ENCODE assay signal across 8 cellular contexts in the genomic region with DNA sequence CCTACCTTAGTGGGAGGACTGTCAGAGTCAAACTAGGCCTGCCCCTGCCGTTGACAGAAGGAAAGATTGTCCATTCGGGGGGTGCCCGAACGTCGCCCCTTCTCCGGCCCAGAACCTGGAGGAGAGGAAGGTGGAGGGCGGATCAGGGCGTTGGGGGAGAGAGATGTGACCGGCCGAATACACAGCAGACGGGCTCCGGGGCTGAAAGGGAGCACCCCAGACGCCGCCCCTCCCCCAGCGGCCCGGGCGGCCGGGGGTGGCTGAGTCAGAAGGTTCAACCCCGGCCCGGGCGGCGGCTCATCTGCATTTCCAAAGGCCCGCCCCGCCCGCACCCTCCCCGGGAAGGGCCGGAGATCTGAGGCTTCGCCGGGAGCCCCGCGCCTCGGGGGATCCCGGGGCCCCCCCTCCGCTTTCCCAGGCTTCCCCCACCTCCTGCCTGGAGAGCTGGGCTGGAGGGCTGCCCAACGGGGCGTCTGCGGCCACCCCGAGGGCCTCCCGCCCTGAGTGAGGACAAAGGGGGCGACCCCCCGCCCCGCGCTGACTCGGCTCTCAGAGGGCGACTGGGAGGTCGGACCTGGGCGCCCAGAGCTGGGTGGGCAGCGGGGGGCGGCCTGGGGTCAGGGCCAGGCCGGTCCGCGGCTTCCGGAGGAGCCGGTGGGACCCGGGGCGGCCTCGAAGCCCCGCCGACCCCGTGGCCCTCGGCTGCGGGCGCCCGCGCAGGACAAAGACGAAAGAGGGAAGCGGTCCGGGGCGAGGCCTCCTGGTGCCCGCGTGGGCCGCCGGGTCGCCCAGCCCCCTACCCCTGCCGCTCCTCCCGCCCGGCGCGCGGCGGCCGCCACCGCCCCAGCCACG. TPM values are rescaled to one million over a fixed set of nuclear protein-coding genes. Genes with fewer than 3 reads are reported as not detected.
DNase-seq lines count a peak whose midpoint lies in the region; ATAC-seq and TF ChIP-seq lines count a peak whose summit lies in the region.

No MANE protein-coding gene starts in this region.

- CTCF ChIA-PET in CD4-positive, alpha-beta T cell (lab: Charles Lee): interaction anchor here (0.7 to 14.7 kb wide), 3 partner anchors 9 to 88 kb away, joined by 4 to 746 read pairs (median 6); partner anchors contain the start of genes PSMD9 and SETD1B

- peak; percentile 50 to 86 (median 70) for DNase-seq in CD4-positive, alpha-beta T cell
- peak; percentile 67 for DNase-seq in NCI-H2171 treated with DMSO at 0.1 percent for 48 hours (lab: John Stamatoyannopoulos, UW)
- peak; percentile 68 for DNase-seq in activated CD4-positive, alpha-beta T cell treated with anti-CD3 and anti-CD28 coated beads for 1 hour
- DNase-seq in choroid plexus epithelial cell (ENCODE audit: low read depth): peak; percentile 90
- peak; percentile 71 for DNase-seq in kidney glomerular epithelial cell (lab: John Stamatoyannopoulos, UW)
- peak in 2 of 3 donors; percentile 65 to 78 for DNase-seq in stimulated activated CD4-positive, alpha-beta T cell treated with anti-CD3 and anti-CD28 coated beads, Interleukin-12 subunit alpha, Interleukin-12 subunit beta, amount 100 ng/mL, for 48 hours (ENCODE audit: low read depth in 2 of 3, low spot score in 1 of 3)

- POLR2A ChIA-PET in CD4-positive, alpha-beta T cell (lab: Charles Lee): interaction anchor here (1.1 to 34.6 kb wide), 11 partner anchors 3 to 1547 kb away, joined by 3 to 1869 read pairs (median 28); partner anchors contain the start of genes CAMKK2, CFAP251, KDM2B and ORAI1

- peak overlapping the region; percentile 63 for H3K4me3 ChIP-seq in choroid plexus epithelial cell (ENCODE audit: low read depth, low read length)

- H3K4me1 Mint-ChIP-seq in CD4-positive, alpha-beta T cell (ENCODE audit: low read depth): peaks cover 41% of the 10 kb centered on the region

- H3K27me3 Mint-ChIP-seq in CD4-positive, alpha-beta T cell: no peaks in the 10 kb centered on the region

- TF ChIP-seq CTCF in CD4-positive, alpha-beta T cell (IDR thresholded peaks at IDR 0.05): no peak
- TF ChIP-seq CTCF in choroid plexus epithelial cell (conservative IDR thresholded peaks at IDR 0.05; ENCODE audit: low read depth, low read length): no peak

- peaks cover 66% of the 10 kb centered on the region for H3K36me3 Mint-ChIP-seq in CD4-positive, alpha-beta T cell (ENCODE audit: low read depth)

- intact Hi-C loops in CD4-positive, alpha-beta T cell (cut with DNase I, micrococcal nuclease): loop anchor here in 1 of 2 experiments (1.0 kb wide), 1 partner anchor 11 kb away; no protein-coding TSS in a partner anchor

- peak overlapping the region; percentile 93 for H3K4me3 Mint-ChIP-seq in CD4-positive, alpha-beta T cell

- no peaks in the 10 kb centered on the region for H3K9me3 Mint-ChIP-seq in CD4-positive, alpha-beta T cell

- H3K27ac ChIP-seq in CD4-positive, alpha-beta T cell (ENCODE audit: low read depth, low read length): peak overlapping the region; percentile 88

- no peaks in the 10 kb centered on the region for H3K9me3 ChIP-seq in CD4-positive, alpha-beta T cell (ENCODE audit: control insufficient read depth, low read length)

- H3K27ac Mint-ChIP-seq in CD4-positive, alpha-beta T cell: peak overlapping the region; percentile 97

- H3K27me3 ChIP-seq in CD4-positive, alpha-beta T cell (ENCODE audit: control insufficient read depth, insufficient read depth, low read length): no peaks in the 10 kb centered on the region

- peak; percentile 10 for ATAC-seq in CD4-positive, alpha-beta T cell (ENCODE audit: poor library complexity)
- ATAC-seq in GM21786 (IDR thresholded peaks at IDR 0.05; ENCODE audit: unreplicated experiment): peak; percentile 25
- ATAC-seq in HG03025 (IDR thresholded peaks at IDR 0.05; ENCODE audit: low FRiP score, unreplicated experiment): no peak

RNA-seq across cellular contexts. Expression of gene SETD1B, which starts 3.7 kb away (rescaled TPM):
- total RNA-seq in CD4-positive, alpha-beta T cell: 100 to 1,000 TPM; 146 to 151 TPM

RNA-seq across cellular contexts. Expression of gene RHOF, which starts 6.6 kb away (rescaled TPM):
- 100 to 1,000 TPM; 155 to 164 TPM for total RNA-seq in CD4-positive, alpha-beta T cell

RNA-seq across cellular contexts. Expression of gene HPD, which starts 58.6 kb away (rescaled TPM):
- not detected for total RNA-seq in CD4-positive, alpha-beta T cell
